Comparison of ENCODE assay signal across 10 cellular contexts in genomic region chr1:19009882-19010321, GRCh38. TPM values are rescaled to one million over a fixed set of nuclear protein-coding genes. Genes with fewer than 3 reads are reported as not detected.
DNase-seq lines count a peak whose midpoint lies in the region; ATAC-seq and TF ChIP-seq lines count a peak whose summit lies in the region.
"Had no signal": no experiment of that assay in that cellular context is flagged by ENCODE, and none has a peak within 500 bp of the region (broad histone marks: within the 10 kb centered on the region; RNA-seq: fewer than 3 reads in every experiment).

No MANE protein-coding gene starts in this region.

- no peak for TF ChIP-seq POLR2A in Peyer's patch (IDR thresholded peaks at IDR 0.05)

- peaks cover 37% of the 10 kb centered on the region for H3K4me1 Mint-ChIP-seq in endodermal cell
- peaks cover 32% of the 10 kb centered on the region for H3K4me1 Mint-ChIP-seq in osteocyte (ENCODE audit: unreplicated experiment)

- no peak for ATAC-seq in HG02973 (IDR thresholded peaks at IDR 0.05; ENCODE audit: unreplicated experiment)

- TF ChIP-seq CTCF in endodermal cell (conservative IDR thresholded peaks at IDR 0.05) (no peak), osteocyte (IDR thresholded peaks at IDR 0.05) (no peak), Peyer's patch (IDR thresholded peaks at IDR 0.05) (no peak)

- H3K4me3 ChIP-seq in endodermal cell (ENCODE audit: low read length) = no peak overlapping the region
- H3K4me3 ChIP-seq in Peyer's patch = no peak overlapping the region

- no peaks in the 10 kb centered on the region for H3K36me3 ChIP-seq in endodermal cell (ENCODE audit: control insufficient read depth, insufficient read depth, low read length)
- no peaks in the 10 kb centered on the region for H3K36me3 ChIP-seq in Peyer's patch

- H3K9ac ChIP-seq in endodermal cell (ENCODE audit: extremely low read depth, low read length, poor library complexity, severe bottlenecking) = no peak overlapping the region

- H3K9me3 ChIP-seq in endodermal cell (ENCODE audit: control insufficient read depth, low read length) (no peaks in the 10 kb centered on the region), Peyer's patch (no peaks in the 10 kb centered on the region)

- WGBS in endodermal cell (ENCODE audit: insufficient coverage in 1 of 2, insufficient read length in 1 of 2), 2 experiments = 73 to 74% methylated on average over 4 to 8 of the region's 8 CpGs

- H3K27ac ChIP-seq in endodermal cell (ENCODE audit: low read depth, low read length) = peak overlapping the region; percentile 38
- no peak overlapping the region for H3K27ac ChIP-seq in Peyer's patch

- H3K36me3 Mint-ChIP-seq in endodermal cell (ENCODE audit: low read depth) (no peaks in the 10 kb centered on the region), osteocyte (ENCODE audit: unreplicated experiment) (no peaks in the 10 kb centered on the region)

- H3K9me3 Mint-ChIP-seq in endodermal cell (no peaks in the 10 kb centered on the region), osteocyte (ENCODE audit: unreplicated experiment) (no peaks in the 10 kb centered on the region)
- H3K9me3 Mint-ChIP-seq: neural crest cell had no signal

- DNase-seq in Daoy (ENCODE audit: low read depth) (peak; percentile 98), NCI-H460 (ENCODE audit: extremely low read depth, low read depth) (peak; percentile 34), endodermal cell (peak; percentile 93), osteocyte (ENCODE audit: extremely low spot score, unreplicated experiment) (peak; percentile 70), middle frontal gyrus (ENCODE audit: extremely low spot score, low spot score) (no peak), Peyer's patch (no peak), GDM1 (lab: John Stamatoyannopoulos, UW) (no peak)
- DNase-seq: aorta had no signal

- H3K4me1 ChIP-seq in endodermal cell (ENCODE audit: control insufficient read depth, insufficient read depth, low read length) (peaks cover 13% of the 10 kb centered on the region), Peyer's patch (peaks cover 0 to 45% (median 6%) of the 10 kb centered on the region in 4 donors)

- H3K27me3 Mint-ChIP-seq in endodermal cell (ENCODE audit: insufficient read depth) = no peaks in the 10 kb centered on the region
- H3K27me3 Mint-ChIP-seq in osteocyte (ENCODE audit: unreplicated experiment) = no peaks in the 10 kb centered on the region

- H3K4me3 Mint-ChIP-seq in endodermal cell (no peak overlapping the region), osteocyte (ENCODE audit: unreplicated experiment) (no peak overlapping the region)
- H3K4me3 Mint-ChIP-seq: neural crest cell had no signal

- H3K27ac Mint-ChIP-seq in endodermal cell = peak overlapping the region; percentile 60
- H3K27ac Mint-ChIP-seq in osteocyte (ENCODE audit: unreplicated experiment) = peak overlapping the region; percentile 85

- H3K27me3 ChIP-seq in endodermal cell (ENCODE audit: control insufficient read depth, insufficient read depth, low read length, poor library complexity, severe bottlenecking) (no peaks in the 10 kb centered on the region), Peyer's patch (no peaks in the 10 kb centered on the region)

RNA-seq across cellular contexts. Expression of gene IFFO2, which starts 53.4 kb away (rescaled TPM):
- total RNA-seq in Daoy (2014; rRNA removed; shearing (Covaris generic)) = 33.0 and 34.1 TPM in 2 replicates
- 14.1 and 15.5 TPM in 2 replicates for total RNA-seq in NCI-H460 (2014; rRNA removed; shearing (Covaris generic))
- polyA plus RNA-seq in NCI-H460 (2014; cell fraction: nucleus; rRNA removed) = 6.6 and 11.3 TPM in 2 replicates
- total RNA-seq in endodermal cell (1 to 10 TPM; 4.6 to 6.4 TPM), osteocyte (6.8 and 8.0 TPM in 2 replicates), Peyer's patch (10 to 100 TPM in 1 of 4 donors, 1 to 10 TPM in 3; 1.9 to 14.9 (median 3.8) TPM)
- polyA plus RNA-seq in endodermal cell (2013, experiment 1 of 2) = 7.7 TPM
- polyA plus RNA-seq in endodermal cell (2013, experiment 2 of 2) = 6.8 TPM

Comparison
In these comparisons a context has a peak if more than half of its experiments do, and no peak if none do; other contexts are left out.
1. DNase-seq: peak in Daoy (single experiment), NCI-H460 (single experiment), endodermal cell (single experiment) and osteocyte (single experiment); none in middle frontal gyrus (single experiment), Peyer's patch (0 of 3) and GDM1 (single experiment).